Comparison of ENCODE assay signal across 18 cellular contexts in the genomic region with DNA sequence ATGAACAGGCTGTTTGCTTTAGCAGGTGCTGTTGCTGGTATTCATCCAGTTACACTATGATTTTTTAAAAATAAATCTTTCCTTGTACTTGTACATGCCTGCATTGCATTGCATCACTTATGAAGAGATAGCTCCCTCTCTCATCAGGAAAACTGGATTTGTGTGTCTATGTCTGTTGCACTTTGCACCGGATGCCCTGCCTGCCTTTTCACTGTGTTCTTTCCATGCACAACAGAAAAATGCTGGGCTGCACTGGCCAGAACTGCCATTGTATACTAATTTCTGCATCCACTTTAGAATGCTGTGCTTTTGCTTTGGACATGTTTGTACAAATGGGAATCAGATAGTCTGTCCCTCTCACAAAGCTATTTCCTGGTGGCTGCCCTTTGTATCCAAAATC.
DNase-seq lines count a peak whose midpoint lies in the region; ATAC-seq and TF ChIP-seq lines count a peak whose summit lies in the region.
"Had no signal": no experiment of that assay in that cellular context is flagged by ENCODE, and none has a peak within 500 bp of the region (broad histone marks: within the 10 kb centered on the region; RNA-seq: fewer than 3 reads in every experiment).

No MANE protein-coding gene starts in this region.

- no peak overlapping the region for H3K9ac ChIP-seq in liver (ENCODE audit: low read depth in 1 of 2, low read length in 2 of 2)
- H3K9ac ChIP-seq: BLaER1 treated with 17β-estradiol and CSF1 and Interleukin-3, amounts not matched to agents 10 nM and 100 nM had no signal

- WGBS in hepatocyte (ENCODE audit: low lambda C conversion rate, missing lambda C conversion rate) = 58% methylated on average over 1 of the region's 1 CpG
- 9% methylated on average over 1 of the region's 1 CpG for WGBS in liver

- H3K36me3 ChIP-seq in hepatocyte (replicated peaks; ENCODE audit: insufficient read depth, low read depth) (no peaks in the 10 kb centered on the region), liver (ENCODE audit: control insufficient read depth in 4 of 4, insufficient read depth in 3 of 4, low read depth in 1 of 4, low read length in 3 of 4) (no peaks in the 10 kb centered on the region)

- DNase-seq in left ventricle myocardium superior (no peak), left cardiac atrium (no peak), hepatocyte (ENCODE audit: low spot score) (peak; percentile 23), sciatic nerve (ENCODE audit: low spot score) (no peak), NOMO-1 treated with DMSO at 0.1 percent for 48 hours (lab: John Stamatoyannopoulos, UW; ENCODE audit: unreplicated experiment) (no peak)
- DNase-seq in activated CD4-positive, alpha-beta T cell treated with anti-CD3 and anti-CD28 coated beads, Interleukin-2, amount 50 U/mL, for 4 hours = no peak
- DNase-seq: 8988T; CD8-positive, alpha-beta T cell; DMS 273 treated with DMSO at 0.1 percent for 48 hours; DMS53; DND-41; EL; HCEC 1CT had no signal

- no peak overlapping the region for H2AFZ ChIP-seq in hepatocyte
- H2AFZ ChIP-seq: GM23338 had no signal

- H3K9me3 ChIP-seq in hepatocyte (ENCODE audit: low read depth) (no peaks in the 10 kb centered on the region), liver (ENCODE audit: control insufficient read depth in 4 of 4, low read length in 3 of 4) (no peaks in the 10 kb centered on the region)
- H3K9me3 ChIP-seq: BLaER1 treated with 17β-estradiol and CSF1 and Interleukin-3, amounts not matched to agents 10 nM and 100 nM had no signal

- intact Hi-C loops in left ventricle myocardium superior (cut with micrococcal nuclease) = no loop called here
- intact Hi-C loops in left cardiac atrium (cut with DNase I) = no loop called here
- intact Hi-C loops in sciatic nerve (cut with DNase I) = no loop called here

- peak overlapping the region; percentile 65 for H3K27ac ChIP-seq in hepatocyte
- H3K27ac ChIP-seq in liver (ENCODE audit: low read depth in 1 of 2, low read length in 2 of 2) = peak overlapping the region; percentile 51 to 64
- H3K27ac ChIP-seq: BLaER1 treated with 17β-estradiol and CSF1 and Interleukin-3, amounts not matched to agents 10 nM and 100 nM had no signal

- H3K27me3 ChIP-seq in hepatocyte (no peaks in the 10 kb centered on the region), liver (ENCODE audit: control insufficient read depth in 4 of 4, insufficient read depth in 4 of 4, low read length in 3 of 4) (no peaks in the 10 kb centered on the region)

- H3K4me1 ChIP-seq in hepatocyte (ENCODE audit: insufficient read depth) (no peaks in the 10 kb centered on the region), liver (ENCODE audit: control insufficient read depth in 4 of 4, insufficient read depth in 4 of 4, low read length in 3 of 4) (peaks cover 8 to 30% (median 22%) of the 10 kb centered on the region in 4 donors)
- H3K4me1 ChIP-seq: BLaER1 treated with 17β-estradiol and CSF1 and Interleukin-3, amounts not matched to agents 10 nM and 100 nM had no signal

- peak; percentile 11 to 47 for TF ChIP-seq RAD21 in liver (IDR thresholded peaks at IDR 0.05)

- no peaks in the 10 kb centered on the region for H3K9me2 ChIP-seq in hepatocyte (replicated peaks; ENCODE audit: insufficient read depth)

- TF ChIP-seq CTCF in hepatocyte (IDR thresholded peaks at IDR 0.05; ENCODE audit: poor library complexity) (no peak), liver (IDR thresholded peaks at IDR 0.05; ENCODE audit: low read depth, low read length, missing input control) (no peak)

- no peaks in the 10 kb centered on the region for H4K20me1 ChIP-seq in hepatocyte (ENCODE audit: insufficient read depth, poor library complexity, severe bottlenecking)

- H3K79me2 ChIP-seq in hepatocyte = no peaks in the 10 kb centered on the region

- ATAC-seq in left ventricle myocardium superior (peak; percentile 26), left cardiac atrium (no peak), sciatic nerve (peak; percentile 65), GM18868 (IDR thresholded peaks at IDR 0.05; ENCODE audit: unreplicated experiment) (no peak)
- ATAC-seq: CD8-positive, alpha-beta T cell; GM12878; GM23338 had no signal

- no peak overlapping the region for H3K4me2 ChIP-seq in hepatocyte
- H3K4me2 ChIP-seq: BLaER1 treated with 17β-estradiol and CSF1 and Interleukin-3, amounts not matched to agents 10 nM and 100 nM; GM23338 had no signal

- H3K4me3 ChIP-seq in hepatocyte = no peak overlapping the region
- no peak overlapping the region for H3K4me3 ChIP-seq in liver (ENCODE audit: low read depth in 1 of 3, low read length in 3 of 3)
- H3K4me3 ChIP-seq: BLaER1 treated with 17β-estradiol and CSF1 and Interleukin-3, amounts not matched to agents 10 nM and 100 nM; GM12878; GM23338 had no signal

TF ChIP-seq in liver, 16 proteins besides CTCF, POLR2A, EP300 and RAD21:
- TF ChIP-seq YY1 (IDR thresholded peaks at IDR 0.05) (peak; percentile 59), JUND (IDR thresholded peaks at IDR 0.05) (no peak), RXRA (IDR thresholded peaks at IDR 0.05) (peak; percentile 35 to 57), MAX (IDR thresholded peaks at IDR 0.05) (peak; percentile 48), HNF4G (IDR thresholded peaks at IDR 0.05) (peak; percentile 67), SP1 (IDR thresholded peaks at IDR 0.05) (peak; percentile 81), FOXA2 (IDR thresholded peaks at IDR 0.05) (peak; percentile 18), FOXA1 (IDR thresholded peaks at IDR 0.05) (no peak), EGR1 (IDR thresholded peaks at IDR 0.05; ENCODE audit: low read depth in 2 of 2) (peak in 1 of 2 donors; percentile 39), GABPA (IDR thresholded peaks at IDR 0.05 in 1 of 2, conservative IDR thresholded peaks at IDR 0.05 in 1 of 2) (peak in 1 of 2 donors; percentile 71), HNF4A (conservative IDR thresholded peaks at IDR 0.05) (peak; percentile 88 to 92), TAF1 (conservative IDR thresholded peaks at IDR 0.05) (no peak), ZBTB33 (IDR thresholded peaks at IDR 0.05) (peak; percentile 31), NR2F2 (IDR thresholded peaks at IDR 0.05) (no peak), ATF3 (IDR thresholded peaks at IDR 0.05) (peak; percentile 86)
- TF ChIP-seq, protein P1, sequence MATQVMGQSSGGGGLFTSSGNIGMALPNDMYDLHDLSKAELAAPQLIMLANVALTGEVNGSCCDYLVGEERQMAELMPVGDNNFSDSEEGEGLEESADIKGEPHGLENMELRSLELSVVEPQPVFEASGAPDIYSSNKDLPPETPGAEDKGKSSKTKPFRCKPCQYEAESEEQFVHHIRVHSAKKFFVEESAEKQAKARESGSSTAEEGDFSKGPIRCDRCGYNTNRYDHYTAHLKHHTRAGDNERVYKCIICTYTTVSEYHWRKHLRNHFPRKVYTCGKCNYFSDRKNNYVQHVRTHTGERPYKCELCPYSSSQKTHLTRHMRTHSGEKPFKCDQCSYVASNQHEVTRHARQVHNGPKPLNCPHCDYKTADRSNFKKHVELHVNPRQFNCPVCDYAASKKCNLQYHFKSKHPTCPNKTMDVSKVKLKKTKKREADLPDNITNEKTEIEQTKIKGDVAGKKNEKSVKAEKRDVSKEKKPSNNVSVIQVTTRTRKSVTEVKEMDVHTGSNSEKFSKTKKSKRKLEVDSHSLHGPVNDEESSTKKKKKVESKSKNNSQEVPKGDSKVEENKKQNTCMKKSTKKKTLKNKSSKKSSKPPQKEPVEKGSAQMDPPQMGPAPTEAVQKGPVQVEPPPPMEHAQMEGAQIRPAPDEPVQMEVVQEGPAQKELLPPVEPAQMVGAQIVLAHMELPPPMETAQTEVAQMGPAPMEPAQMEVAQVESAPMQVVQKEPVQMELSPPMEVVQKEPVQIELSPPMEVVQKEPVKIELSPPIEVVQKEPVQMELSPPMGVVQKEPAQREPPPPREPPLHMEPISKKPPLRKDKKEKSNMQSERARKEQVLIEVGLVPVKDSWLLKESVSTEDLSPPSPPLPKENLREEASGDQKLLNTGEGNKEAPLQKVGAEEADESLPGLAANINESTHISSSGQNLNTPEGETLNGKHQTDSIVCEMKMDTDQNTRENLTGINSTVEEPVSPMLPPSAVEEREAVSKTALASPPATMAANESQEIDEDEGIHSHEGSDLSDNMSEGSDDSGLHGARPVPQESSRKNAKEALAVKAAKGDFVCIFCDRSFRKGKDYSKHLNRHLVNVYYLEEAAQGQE (IDR thresholded peaks at IDR 0.05) = peak; percentile 42

Comparison
In these comparisons a context has a peak if more than half of its experiments do, and no peak if none do; other contexts are left out.
1. ATAC-seq: peak in left ventricle myocardium superior (single experiment) and sciatic nerve (single experiment); none in left cardiac atrium (0 of 2) and GM18868 (single experiment).